In the genomic region with DNA sequence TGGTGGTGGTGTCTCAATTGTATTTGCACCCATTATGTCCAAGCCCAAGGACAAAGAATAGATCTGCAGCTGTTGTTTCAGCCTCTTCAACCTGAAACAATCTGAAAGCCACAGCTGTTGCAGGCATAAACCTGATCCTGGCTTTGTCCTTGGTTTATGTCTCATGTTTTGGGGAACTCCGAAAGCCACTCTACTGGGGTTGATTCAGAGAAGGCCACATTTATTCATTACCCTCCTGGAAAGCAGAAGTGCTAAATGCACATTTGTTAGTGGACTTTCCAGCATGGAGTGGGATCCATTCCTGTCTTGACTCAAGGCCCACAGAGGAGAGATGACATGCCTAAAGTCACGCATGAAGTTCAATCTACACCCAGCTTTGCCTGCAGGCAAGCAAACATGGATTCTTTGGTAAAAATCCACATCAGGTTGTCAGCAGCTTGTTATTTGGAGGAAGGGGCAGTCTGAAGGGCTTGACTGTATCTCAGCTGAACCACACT, we compare ENCODE assay signal across 1 cellular context.
A peak's percentile ranks its signal among the peaks of the same experiment; 100 is the strongest.
TF ChIP-seq lines count a peak whose summit lies in the region.

No MANE protein-coding gene starts in this region.

TF ChIP-seq in GM12878, 131 proteins besides CTCF, POLR2A, EP300 and RAD21 (continued from another document and continues in another):
- TF ChIP-seq, protein P1, sequence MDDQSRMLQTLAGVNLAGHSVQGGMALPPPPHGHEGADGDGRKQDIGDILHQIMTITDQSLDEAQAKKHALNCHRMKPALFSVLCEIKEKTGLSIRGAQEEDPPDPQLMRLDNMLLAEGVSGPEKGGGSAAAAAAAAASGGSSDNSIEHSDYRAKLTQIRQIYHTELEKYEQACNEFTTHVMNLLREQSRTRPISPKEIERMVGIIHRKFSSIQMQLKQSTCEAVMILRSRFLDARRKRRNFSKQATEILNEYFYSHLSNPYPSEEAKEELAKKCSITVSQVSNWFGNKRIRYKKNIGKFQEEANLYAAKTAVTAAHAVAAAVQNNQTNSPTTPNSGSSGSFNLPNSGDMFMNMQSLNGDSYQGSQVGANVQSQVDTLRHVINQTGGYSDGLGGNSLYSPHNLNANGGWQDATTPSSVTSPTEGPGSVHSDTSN (IDR thresholded peaks at IDR 0.05; ENCODE audit: insufficient replicate concordance, low read depth, low read length), result no peak
- TF ChIP-seq PAX5 (IDR thresholded peaks at IDR 0.05; ENCODE audit: borderline replicate concordance, low read depth, low read length), result peak; percentile 85
- peak; percentile 89 for TF ChIP-seq CREM (IDR thresholded peaks at IDR 0.05; ENCODE audit: low read depth)
- TF ChIP-seq ZNF622 (IDR thresholded peaks at IDR 0.05), result no peak
- TF ChIP-seq, protein P2, sequence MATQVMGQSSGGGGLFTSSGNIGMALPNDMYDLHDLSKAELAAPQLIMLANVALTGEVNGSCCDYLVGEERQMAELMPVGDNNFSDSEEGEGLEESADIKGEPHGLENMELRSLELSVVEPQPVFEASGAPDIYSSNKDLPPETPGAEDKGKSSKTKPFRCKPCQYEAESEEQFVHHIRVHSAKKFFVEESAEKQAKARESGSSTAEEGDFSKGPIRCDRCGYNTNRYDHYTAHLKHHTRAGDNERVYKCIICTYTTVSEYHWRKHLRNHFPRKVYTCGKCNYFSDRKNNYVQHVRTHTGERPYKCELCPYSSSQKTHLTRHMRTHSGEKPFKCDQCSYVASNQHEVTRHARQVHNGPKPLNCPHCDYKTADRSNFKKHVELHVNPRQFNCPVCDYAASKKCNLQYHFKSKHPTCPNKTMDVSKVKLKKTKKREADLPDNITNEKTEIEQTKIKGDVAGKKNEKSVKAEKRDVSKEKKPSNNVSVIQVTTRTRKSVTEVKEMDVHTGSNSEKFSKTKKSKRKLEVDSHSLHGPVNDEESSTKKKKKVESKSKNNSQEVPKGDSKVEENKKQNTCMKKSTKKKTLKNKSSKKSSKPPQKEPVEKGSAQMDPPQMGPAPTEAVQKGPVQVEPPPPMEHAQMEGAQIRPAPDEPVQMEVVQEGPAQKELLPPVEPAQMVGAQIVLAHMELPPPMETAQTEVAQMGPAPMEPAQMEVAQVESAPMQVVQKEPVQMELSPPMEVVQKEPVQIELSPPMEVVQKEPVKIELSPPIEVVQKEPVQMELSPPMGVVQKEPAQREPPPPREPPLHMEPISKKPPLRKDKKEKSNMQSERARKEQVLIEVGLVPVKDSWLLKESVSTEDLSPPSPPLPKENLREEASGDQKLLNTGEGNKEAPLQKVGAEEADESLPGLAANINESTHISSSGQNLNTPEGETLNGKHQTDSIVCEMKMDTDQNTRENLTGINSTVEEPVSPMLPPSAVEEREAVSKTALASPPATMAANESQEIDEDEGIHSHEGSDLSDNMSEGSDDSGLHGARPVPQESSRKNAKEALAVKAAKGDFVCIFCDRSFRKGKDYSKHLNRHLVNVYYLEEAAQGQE (IDR thresholded peaks at IDR 0.05; ENCODE audit: low read depth, low read length), result no peak
- peak in 1 of 2 experiments; percentile 83; a peak in 2 of 4 replicates for TF ChIP-seq ETV6 (conservative IDR thresholded peaks at IDR 0.05 in 1 of 2, IDR thresholded peaks at IDR 0.05 in 1 of 2; ENCODE audit: borderline replicate concordance in 1 of 2, low read depth in 1 of 2)
- no peak for TF ChIP-seq NFXL1 (IDR thresholded peaks at IDR 0.05; ENCODE audit: borderline replicate concordance)
- peak; percentile 99 for TF ChIP-seq SPI1 (IDR thresholded peaks at IDR 0.05; ENCODE audit: borderline replicate concordance, insufficient read depth, low read depth, low read length)
- TF ChIP-seq, protein P3, sequence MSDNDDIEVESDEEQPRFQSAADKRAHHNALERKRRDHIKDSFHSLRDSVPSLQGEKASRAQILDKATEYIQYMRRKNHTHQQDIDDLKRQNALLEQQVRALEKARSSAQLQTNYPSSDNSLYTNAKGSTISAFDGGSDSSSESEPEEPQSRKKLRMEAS (IDR thresholded peaks at IDR 0.05; ENCODE audit: low read depth, low read length), result no peak
- peak in 1 of 2 experiments; percentile 88; a peak in 1 of 4 replicates for TF ChIP-seq CEBPB (IDR thresholded peaks at IDR 0.05; ENCODE audit: borderline replicate concordance in 1 of 2, low read depth in 2 of 2, low read length in 2 of 2)
- TF ChIP-seq, protein P4, sequence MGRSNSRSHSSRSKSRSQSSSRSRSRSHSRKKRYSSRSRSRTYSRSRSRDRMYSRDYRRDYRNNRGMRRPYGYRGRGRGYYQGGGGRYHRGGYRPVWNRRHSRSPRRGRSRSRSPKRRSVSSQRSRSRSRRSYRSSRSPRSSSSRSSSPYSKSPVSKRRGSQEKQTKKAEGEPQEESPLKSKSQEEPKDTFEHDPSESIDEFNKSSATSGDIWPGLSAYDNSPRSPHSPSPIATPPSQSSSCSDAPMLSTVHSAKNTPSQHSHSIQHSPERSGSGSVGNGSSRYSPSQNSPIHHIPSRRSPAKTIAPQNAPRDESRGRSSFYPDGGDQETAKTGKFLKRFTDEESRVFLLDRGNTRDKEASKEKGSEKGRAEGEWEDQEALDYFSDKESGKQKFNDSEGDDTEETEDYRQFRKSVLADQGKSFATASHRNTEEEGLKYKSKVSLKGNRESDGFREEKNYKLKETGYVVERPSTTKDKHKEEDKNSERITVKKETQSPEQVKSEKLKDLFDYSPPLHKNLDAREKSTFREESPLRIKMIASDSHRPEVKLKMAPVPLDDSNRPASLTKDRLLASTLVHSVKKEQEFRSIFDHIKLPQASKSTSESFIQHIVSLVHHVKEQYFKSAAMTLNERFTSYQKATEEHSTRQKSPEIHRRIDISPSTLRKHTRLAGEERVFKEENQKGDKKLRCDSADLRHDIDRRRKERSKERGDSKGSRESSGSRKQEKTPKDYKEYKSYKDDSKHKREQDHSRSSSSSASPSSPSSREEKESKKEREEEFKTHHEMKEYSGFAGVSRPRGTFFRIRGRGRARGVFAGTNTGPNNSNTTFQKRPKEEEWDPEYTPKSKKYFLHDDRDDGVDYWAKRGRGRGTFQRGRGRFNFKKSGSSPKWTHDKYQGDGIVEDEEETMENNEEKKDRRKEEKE (IDR thresholded peaks at IDR 0.05), result no peak
- TF ChIP-seq, protein P5, sequence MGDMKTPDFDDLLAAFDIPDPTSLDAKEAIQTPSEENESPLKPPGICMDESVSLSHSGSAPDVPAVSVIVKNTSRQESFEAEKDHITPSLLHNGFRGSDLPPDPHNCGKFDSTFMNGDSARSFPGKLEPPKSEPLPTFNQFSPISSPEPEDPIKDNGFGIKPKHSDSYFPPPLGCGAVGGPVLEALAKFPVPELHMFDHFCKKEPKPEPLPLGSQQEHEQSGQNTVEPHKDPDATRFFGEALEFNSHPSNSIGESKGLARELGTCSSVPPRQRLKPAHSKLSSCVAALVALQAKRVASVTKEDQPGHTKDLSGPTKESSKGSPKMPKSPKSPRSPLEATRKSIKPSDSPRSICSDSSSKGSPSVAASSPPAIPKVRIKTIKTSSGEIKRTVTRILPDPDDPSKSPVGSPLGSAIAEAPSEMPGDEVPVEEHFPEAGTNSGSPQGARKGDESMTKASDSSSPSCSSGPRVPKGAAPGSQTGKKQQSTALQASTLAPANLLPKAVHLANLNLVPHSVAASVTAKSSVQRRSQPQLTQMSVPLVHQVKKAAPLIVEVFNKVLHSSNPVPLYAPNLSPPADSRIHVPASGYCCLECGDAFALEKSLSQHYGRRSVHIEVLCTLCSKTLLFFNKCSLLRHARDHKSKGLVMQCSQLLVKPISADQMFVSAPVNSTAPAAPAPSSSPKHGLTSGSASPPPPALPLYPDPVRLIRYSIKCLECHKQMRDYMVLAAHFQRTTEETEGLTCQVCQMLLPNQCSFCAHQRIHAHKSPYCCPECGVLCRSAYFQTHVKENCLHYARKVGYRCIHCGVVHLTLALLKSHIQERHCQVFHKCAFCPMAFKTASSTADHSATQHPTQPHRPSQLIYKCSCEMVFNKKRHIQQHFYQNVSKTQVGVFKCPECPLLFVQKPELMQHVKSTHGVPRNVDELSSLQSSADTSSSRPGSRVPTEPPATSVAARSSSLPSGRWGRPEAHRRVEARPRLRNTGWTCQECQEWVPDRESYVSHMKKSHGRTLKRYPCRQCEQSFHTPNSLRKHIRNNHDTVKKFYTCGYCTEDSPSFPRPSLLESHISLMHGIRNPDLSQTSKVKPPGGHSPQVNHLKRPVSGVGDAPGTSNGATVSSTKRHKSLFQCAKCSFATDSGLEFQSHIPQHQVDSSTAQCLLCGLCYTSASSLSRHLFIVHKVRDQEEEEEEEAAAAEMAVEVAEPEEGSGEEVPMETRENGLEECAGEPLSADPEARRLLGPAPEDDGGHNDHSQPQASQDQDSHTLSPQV (IDR thresholded peaks at IDR 0.05), result 0 out of 2 replicates have a peak, but pooled peaks have one; percentile 19
- TF ChIP-seq CHD4 (IDR thresholded peaks at IDR 0.05), result no peak
- TF ChIP-seq MYB (IDR thresholded peaks at IDR 0.05; ENCODE audit: borderline replicate concordance, low read depth, low read length), result no peak
- no peak for TF ChIP-seq JUND (IDR thresholded peaks at IDR 0.05; ENCODE audit: low read depth, low read length)
- TF ChIP-seq, protein P6, sequence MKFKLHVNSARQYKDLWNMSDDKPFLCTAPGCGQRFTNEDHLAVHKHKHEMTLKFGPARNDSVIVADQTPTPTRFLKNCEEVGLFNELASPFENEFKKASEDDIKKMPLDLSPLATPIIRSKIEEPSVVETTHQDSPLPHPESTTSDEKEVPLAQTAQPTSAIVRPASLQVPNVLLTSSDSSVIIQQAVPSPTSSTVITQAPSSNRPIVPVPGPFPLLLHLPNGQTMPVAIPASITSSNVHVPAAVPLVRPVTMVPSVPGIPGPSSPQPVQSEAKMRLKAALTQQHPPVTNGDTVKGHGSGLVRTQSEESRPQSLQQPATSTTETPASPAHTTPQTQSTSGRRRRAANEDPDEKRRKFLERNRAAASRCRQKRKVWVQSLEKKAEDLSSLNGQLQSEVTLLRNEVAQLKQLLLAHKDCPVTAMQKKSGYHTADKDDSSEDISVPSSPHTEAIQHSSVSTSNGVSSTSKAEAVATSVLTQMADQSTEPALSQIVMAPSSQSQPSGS (IDR thresholded peaks at IDR 0.05; ENCODE audit: low read length), result peak; percentile 98
- TF ChIP-seq IRF4 (IDR thresholded peaks at IDR 0.05; ENCODE audit: low read depth, low read length), result peak; percentile 95
- TF ChIP-seq PML (IDR thresholded peaks at IDR 0.05; ENCODE audit: low read length), result peak; percentile 59
- TF ChIP-seq, protein P7, sequence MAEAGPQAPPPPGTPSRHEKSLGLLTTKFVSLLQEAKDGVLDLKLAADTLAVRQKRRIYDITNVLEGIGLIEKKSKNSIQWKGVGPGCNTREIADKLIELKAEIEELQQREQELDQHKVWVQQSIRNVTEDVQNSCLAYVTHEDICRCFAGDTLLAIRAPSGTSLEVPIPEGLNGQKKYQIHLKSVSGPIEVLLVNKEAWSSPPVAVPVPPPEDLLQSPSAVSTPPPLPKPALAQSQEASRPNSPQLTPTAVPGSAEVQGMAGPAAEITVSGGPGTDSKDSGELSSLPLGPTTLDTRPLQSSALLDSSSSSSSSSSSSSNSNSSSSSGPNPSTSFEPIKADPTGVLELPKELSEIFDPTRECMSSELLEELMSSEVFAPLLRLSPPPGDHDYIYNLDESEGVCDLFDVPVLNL (IDR thresholded peaks at IDR 0.05; ENCODE audit: low read depth, low read length), result no peak
- peak; percentile 97 for TF ChIP-seq MTA3 (IDR thresholded peaks at IDR 0.05; ENCODE audit: borderline replicate concordance, low read length)
- peak; percentile 58; the same call in 1 of the 2 replicates for TF ChIP-seq GABPA (IDR thresholded peaks at IDR 0.05; ENCODE audit: low read depth)
- no peak for TF ChIP-seq ZSCAN29 (IDR thresholded peaks at IDR 0.05)
- TF ChIP-seq GATAD2B (conservative IDR thresholded peaks at IDR 0.05; ENCODE audit: low read depth), result peak; percentile 54; the same call in 1 of the 2 replicates
- peak; percentile 100 for TF ChIP-seq EED (IDR thresholded peaks at IDR 0.05; ENCODE audit: low read depth)
- no peak for TF ChIP-seq KDM1A (IDR thresholded peaks at IDR 0.05; ENCODE audit: borderline replicate concordance)
- no peak for TF ChIP-seq KAT2A (conservative IDR thresholded peaks at IDR 0.05; ENCODE audit: control insufficient read depth, low read depth, low read length)
- no peak for TF ChIP-seq SREBF2 (IDR thresholded peaks at IDR 0.05; ENCODE audit: low read length)
- TF ChIP-seq, protein P8, sequence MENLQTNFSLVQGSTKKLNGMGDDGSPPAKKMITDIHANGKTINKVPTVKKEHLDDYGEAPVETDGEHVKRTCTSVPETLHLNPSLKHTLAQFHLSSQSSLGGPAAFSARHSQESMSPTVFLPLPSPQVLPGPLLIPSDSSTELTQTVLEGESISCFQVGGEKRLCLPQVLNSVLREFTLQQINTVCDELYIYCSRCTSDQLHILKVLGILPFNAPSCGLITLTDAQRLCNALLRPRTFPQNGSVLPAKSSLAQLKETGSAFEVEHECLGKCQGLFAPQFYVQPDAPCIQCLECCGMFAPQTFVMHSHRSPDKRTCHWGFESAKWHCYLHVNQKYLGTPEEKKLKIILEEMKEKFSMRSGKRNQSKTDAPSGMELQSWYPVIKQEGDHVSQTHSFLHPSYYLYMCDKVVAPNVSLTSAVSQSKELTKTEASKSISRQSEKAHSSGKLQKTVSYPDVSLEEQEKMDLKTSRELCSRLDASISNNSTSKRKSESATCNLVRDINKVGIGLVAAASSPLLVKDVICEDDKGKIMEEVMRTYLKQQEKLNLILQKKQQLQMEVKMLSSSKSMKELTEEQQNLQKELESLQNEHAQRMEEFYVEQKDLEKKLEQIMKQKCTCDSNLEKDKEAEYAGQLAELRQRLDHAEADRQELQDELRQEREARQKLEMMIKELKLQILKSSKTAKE (IDR thresholded peaks at IDR 0.05; ENCODE audit: low read depth, poor library complexity, severe bottlenecking), result peak; percentile 42
- TF ChIP-seq, protein P9, sequence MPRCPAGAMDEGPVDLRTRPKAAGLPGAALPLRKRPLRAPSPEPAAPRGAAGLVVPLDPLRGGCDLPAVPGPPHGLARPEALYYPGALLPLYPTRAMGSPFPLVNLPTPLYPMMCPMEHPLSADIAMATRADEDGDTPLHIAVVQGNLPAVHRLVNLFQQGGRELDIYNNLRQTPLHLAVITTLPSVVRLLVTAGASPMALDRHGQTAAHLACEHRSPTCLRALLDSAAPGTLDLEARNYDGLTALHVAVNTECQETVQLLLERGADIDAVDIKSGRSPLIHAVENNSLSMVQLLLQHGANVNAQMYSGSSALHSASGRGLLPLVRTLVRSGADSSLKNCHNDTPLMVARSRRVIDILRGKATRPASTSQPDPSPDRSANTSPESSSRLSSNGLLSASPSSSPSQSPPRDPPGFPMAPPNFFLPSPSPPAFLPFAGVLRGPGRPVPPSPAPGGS (IDR thresholded peaks at IDR 0.05; ENCODE audit: borderline replicate concordance, insufficient read depth, low read depth, low read length, poor library complexity, severe bottlenecking), result peak; percentile 88
- no peak for TF ChIP-seq TARDBP (IDR thresholded peaks at IDR 0.05; ENCODE audit: borderline replicate concordance)
- TF ChIP-seq, protein P10, sequence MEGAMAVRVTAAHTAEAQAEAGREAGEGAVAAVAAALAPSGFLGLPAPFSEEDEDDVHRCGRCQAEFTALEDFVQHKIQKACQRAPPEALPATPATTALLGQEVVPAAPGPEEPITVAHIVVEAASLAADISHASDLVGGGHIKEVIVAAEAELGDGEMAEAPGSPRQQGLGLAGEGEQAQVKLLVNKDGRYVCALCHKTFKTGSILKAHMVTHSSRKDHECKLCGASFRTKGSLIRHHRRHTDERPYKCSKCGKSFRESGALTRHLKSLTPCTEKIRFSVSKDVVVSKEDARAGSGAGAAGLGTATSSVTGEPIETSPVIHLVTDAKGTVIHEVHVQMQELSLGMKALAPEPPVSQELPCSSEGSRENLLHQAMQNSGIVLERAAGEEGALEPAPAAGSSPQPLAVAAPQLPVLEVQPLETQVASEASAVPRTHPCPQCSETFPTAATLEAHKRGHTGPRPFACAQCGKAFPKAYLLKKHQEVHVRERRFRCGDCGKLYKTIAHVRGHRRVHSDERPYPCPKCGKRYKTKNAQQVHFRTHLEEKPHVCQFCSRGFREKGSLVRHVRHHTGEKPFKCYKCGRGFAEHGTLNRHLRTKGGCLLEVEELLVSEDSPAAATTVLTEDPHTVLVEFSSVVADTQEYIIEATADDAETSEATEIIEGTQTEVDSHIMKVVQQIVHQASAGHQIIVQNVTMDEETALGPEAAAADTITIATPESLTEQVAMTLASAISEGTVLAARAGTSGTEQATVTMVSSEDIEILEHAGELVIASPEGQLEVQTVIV (IDR thresholded peaks at IDR 0.05; ENCODE audit: borderline replicate concordance, partially characterized antibody), result no peak
- TF ChIP-seq HDAC6 (IDR thresholded peaks at IDR 0.05; ENCODE audit: unreplicated experiment), result no peak
- no peak for TF ChIP-seq HDGF (IDR thresholded peaks at IDR 0.05)
